ENCODE assay signal across 9 cellular contexts in the genomic region with DNA sequence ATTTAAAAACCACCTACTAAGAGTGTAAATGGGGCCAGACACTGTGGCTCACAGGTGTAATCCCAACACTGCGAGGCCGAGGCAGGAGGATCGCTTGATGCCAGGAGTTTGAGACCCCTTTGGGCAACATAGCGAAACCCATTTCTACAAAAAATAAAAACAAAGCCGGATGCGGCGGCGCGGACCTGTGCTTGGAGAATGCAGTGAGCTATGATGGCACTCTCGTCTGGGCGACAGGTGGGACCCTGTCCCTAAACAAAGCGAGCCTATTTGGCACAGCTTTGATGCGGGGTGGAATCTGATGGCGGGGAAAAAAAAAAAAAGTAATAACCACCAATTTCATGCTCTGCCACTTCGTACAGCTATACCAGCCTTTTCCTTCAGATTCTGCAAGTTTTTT. TPM values are rescaled to one million over a fixed set of nuclear protein-coding genes. Genes with fewer than 3 reads are reported as not detected.
DNase-seq lines count a peak whose midpoint lies in the region; ATAC-seq and TF ChIP-seq lines count a peak whose summit lies in the region.
"Had no signal": no experiment of that assay in that cellular context is flagged by ENCODE, and none has a peak within 500 bp of the region (broad histone marks: within the 10 kb centered on the region; RNA-seq: fewer than 3 reads in every experiment).

No MANE protein-coding gene starts in this region.

- H3K27me3 ChIP-seq in BJ (ENCODE audit: control insufficient read depth, insufficient read depth, low read length) (no peaks in the 10 kb centered on the region), PC-3 (ENCODE audit: low read length) (no peaks in the 10 kb centered on the region)

- H3K27me3 Mint-ChIP-seq in naive thymus-derived CD8-positive, alpha-beta T cell, result no peaks in the 10 kb centered on the region

- CTCF ChIA-PET in BJ (lab: Yijun Ruan, JAX), result interaction anchor here (0.7 to 5.5 kb wide), 3 partner anchors 64 to 97 kb away, joined by 3 to 33 read pairs (median 3); no protein-coding TSS in a partner anchor
- CTCF ChIA-PET in PC-3 (lab: Charles Lee), result no interaction called here

- H3K36me3 Mint-ChIP-seq in naive thymus-derived CD8-positive, alpha-beta T cell, result peaks cover 3 to 71% (median 8%) of the 10 kb centered on the region in 3 donors

- peaks cover 9% of the 10 kb centered on the region for H3K36me3 ChIP-seq in BJ (ENCODE audit: control insufficient read depth, insufficient read depth, low read length)
- peaks cover 54% of the 10 kb centered on the region for H3K36me3 ChIP-seq in PC-3 (ENCODE audit: low read depth, low read length)

- POLR2A ChIA-PET in BJ (lab: Charles Lee), result interaction anchor here (0.7 kb wide), 3 partner anchors 26 to 106 kb away, joined by 4 to 8 read pairs (median 4); a partner anchor contains a TSS
- POLR2A ChIA-PET in PC-3 (lab: Charles Lee; ENCODE audit: unreplicated experiment), result no interaction called here
- POLR2A ChIA-PET in naive thymus-derived CD8-positive, alpha-beta T cell (lab: Charles Lee), result interaction anchor here (0.6 to 5.9 kb wide), 7 partner anchors 10 to 228 kb away, joined by 3 to 86 read pairs (median 4); a partner anchor contains a TSS

- no peaks in the 10 kb centered on the region for H3K9me2 ChIP-seq in PC-3 (replicated peaks; ENCODE audit: low read length)

- H3K4me2 ChIP-seq in PC-3 (ENCODE audit: low read length), result peak overlapping the region; percentile 98

- H2AFZ ChIP-seq in PC-3 (ENCODE audit: low read length), result no peak overlapping the region

- H3F3A ChIP-seq in PC-3 (ENCODE audit: low read length, unreplicated experiment), result no peaks in the 10 kb centered on the region

- BruUV-seq in PC-3 (replicated peaks; lab: Mats Ljungman, UMichigan), result no TSS peak

- peak overlapping the region; percentile 80 to 99 (median 99) for H3K4me3 Mint-ChIP-seq in naive thymus-derived CD8-positive, alpha-beta T cell

- intact Hi-C loops in PC-3 (cut with micrococcal nuclease), result loop anchor here (2.0 kb wide), 2 partner anchors 61 to 97 kb away; a partner anchor contains a TSS
- intact Hi-C loops in sciatic nerve (cut with DNase I), result no loop called here

- peaks cover 27 to 67% (median 61%) of the 10 kb centered on the region in 4 donors for H3K4me1 Mint-ChIP-seq in naive thymus-derived CD8-positive, alpha-beta T cell

- H3K9me3 ChIP-seq in PC-3 (ENCODE audit: low read length), result no peaks in the 10 kb centered on the region

- H3K4me1 ChIP-seq in PC-3 (ENCODE audit: insufficient read depth, low read length), result peaks cover 30% of the 10 kb centered on the region; the same call in 1 of the 2 replicates

- peaks cover 38% of the 10 kb centered on the region for H4K20me1 ChIP-seq in PC-3 (ENCODE audit: low read length)

- TF ChIP-seq CTCF in BJ (IDR thresholded peaks at IDR 0.05; ENCODE audit: insufficient read depth, low read depth, low read length) (no peak), PC-3 (conservative IDR thresholded peaks at IDR 0.05; ENCODE audit: low read depth, low read length) (no peak), choroid plexus epithelial cell (conservative IDR thresholded peaks at IDR 0.05; ENCODE audit: low read depth, low read length) (no peak)

- ATAC-seq in PC-3, result no peak
- no peak for ATAC-seq in naive thymus-derived CD8-positive, alpha-beta T cell
- ATAC-seq in HG02970 (IDR thresholded peaks at IDR 0.05; ENCODE audit: low FRiP score, unreplicated experiment), result no peak
- no peak for ATAC-seq in sciatic nerve

- H3K4me3 ChIP-seq in BJ (ENCODE audit: low read depth, low read length) (peak overlapping the region; percentile 87), PC-3 (ENCODE audit: low read length) (peak overlapping the region; percentile 98), choroid plexus epithelial cell (ENCODE audit: low read depth, low read length) (peak overlapping the region; percentile 100)

- H3K9ac ChIP-seq in PC-3 (ENCODE audit: low read length), result peak overlapping the region; percentile 97

- H3K27ac Mint-ChIP-seq in naive thymus-derived CD8-positive, alpha-beta T cell, result peak overlapping the region; percentile 74 to 99 (median 85)

- DNase-seq in BJ (ENCODE audit: low read depth), result no peak
- no peak for DNase-seq in PC-3
- DNase-seq in choroid plexus epithelial cell (ENCODE audit: low read depth), result no peak
- DNase-seq in naive thymus-derived CD8-positive, alpha-beta T cell, result peak in 4 of 10 donors; percentile 3 to 12 (median 6)
- DNase-seq in CD1c-positive myeloid dendritic cell (ENCODE audit: extremely low spot score), result no peak
- DNase-seq in sciatic nerve (ENCODE audit: low spot score), result no peak
- DNase-seq in NCI-H128 (lab: John Stamatoyannopoulos, UW; ENCODE audit: unreplicated experiment), result no peak

- peaks cover 89% of the 10 kb centered on the region for H3K79me2 ChIP-seq in PC-3 (ENCODE audit: low read length)

- no peaks in the 10 kb centered on the region for H3K9me3 Mint-ChIP-seq in naive thymus-derived CD8-positive, alpha-beta T cell

- no peak overlapping the region for H3K27ac ChIP-seq in PC-3 (ENCODE audit: low read length)

RNA-seq across cellular contexts. Expression of a gene that starts 1.1 kb away (rescaled TPM):
- 107 and 144 TPM in 2 replicates for polyA plus RNA-seq in BJ (2011; rRNA removed)
- polyA minus RNA-seq in BJ (2011; rRNA and poly(A)+ RNA removed), result 116 and 120 TPM in 2 replicates
- total RNA-seq in PC-3 (2014; rRNA removed) (253 and 280 TPM in 2 replicates), sciatic nerve (107 TPM)
- 100 to 1,000 TPM; 184 to 185 TPM for total RNA-seq in naive thymus-derived CD8-positive, alpha-beta T cell
- 10 to 100 TPM; 68.8 to 97.6 (median 72.4) TPM for polyA plus RNA-seq in naive thymus-derived CD8-positive, alpha-beta T cell

RNA-seq across cellular contexts. Expression of a gene that starts 2.0 kb away (rescaled TPM):
- polyA plus RNA-seq in BJ (2011; rRNA removed), result 83.6 and 109 TPM in 2 replicates
- polyA minus RNA-seq in BJ (2011; rRNA and poly(A)+ RNA removed), result 18.1 and 28.4 TPM in 2 replicates
- 123 and 155 TPM in 2 replicates for total RNA-seq in PC-3 (2014; rRNA removed)
- 10 to 100 TPM; 36.2 to 39.0 TPM for total RNA-seq in naive thymus-derived CD8-positive, alpha-beta T cell
- polyA plus RNA-seq in naive thymus-derived CD8-positive, alpha-beta T cell, result 100 to 1,000 TPM in 1 of 3 donors, 10 to 100 TPM in 2; 63.0 to 131 (median 79.9) TPM
- 36.5 TPM for total RNA-seq in sciatic nerve

RNA-seq across cellular contexts. Expression of a gene that starts 11.8 kb away (rescaled TPM):
- not detected in 2 replicates for polyA plus RNA-seq in BJ (2011; rRNA removed)
- not detected in 2 replicates for polyA minus RNA-seq in BJ (2011; rRNA and poly(A)+ RNA removed)
- not detected in 2 replicates for total RNA-seq in PC-3 (2014; rRNA removed)
- total RNA-seq in naive thymus-derived CD8-positive, alpha-beta T cell, result under 1 TPM; 0.36 to 0.75 TPM
- polyA plus RNA-seq in naive thymus-derived CD8-positive, alpha-beta T cell, result under 1 TPM in 1 of 3 donors, not detected in 2; 0.36 TPM
- total RNA-seq in sciatic nerve, result not detected
- total RNA-seq: dermis microvascular lymphatic vessel endothelial cell had no signal

RNA-seq across cellular contexts. Expression of a gene that starts 26.4 kb away (rescaled TPM):
- polyA plus RNA-seq in BJ (2011; rRNA removed), result 12.5 and 16.0 TPM in 2 replicates
- 6.0 and 6.2 TPM in 2 replicates for polyA minus RNA-seq in BJ (2011; rRNA and poly(A)+ RNA removed)
- total RNA-seq in PC-3 (2014; rRNA removed), result 29.0 and 36.0 TPM in 2 replicates
- total RNA-seq in naive thymus-derived CD8-positive, alpha-beta T cell, result 10 to 100 TPM; 30.6 to 30.9 TPM
- polyA plus RNA-seq in naive thymus-derived CD8-positive, alpha-beta T cell, result 10 to 100 TPM; 29.4 to 38.8 (median 38.2) TPM
- 55.3 TPM for total RNA-seq in sciatic nerve
